10 cellular contexts compared by ENCODE assay signal in genomic region chr1:26584022-26584485, GRCh38. TPM values are rescaled to one million over a fixed set of nuclear protein-coding genes. Genes with fewer than 3 reads are reported as not detected.
A peak's percentile ranks its signal among the peaks of the same experiment; 100 is the strongest.
DNase-seq lines count a peak whose midpoint lies in the region; ATAC-seq, FAIRE-seq and TF ChIP-seq lines count a peak whose summit lies in the region.
"Had no signal": no experiment of that assay in that cellular context is flagged by ENCODE, and none has a peak within 500 bp of the region (broad histone marks: within the 10 kb centered on the region; RNA-seq: fewer than 3 reads in every experiment).

No MANE protein-coding gene starts in this region.

- TF ChIP-seq CTCF in GM06990 (IDR thresholded peaks at IDR 0.05; ENCODE audit: insufficient read depth, low read length, poor library complexity, severe bottlenecking) = peak; percentile 49

- FAIRE-seq in small intestine (lab: Jason Lieb, UNC) = no peak

- WGBS in mesenchymal stem cell = 58% methylated on average over 2 of the region's 2 CpGs
- WGBS in small intestine, 3 donors = 64 to 78% (median 71%) methylated on average over 2 of the region's 2 CpGs

- CTCF ChIA-PET in activated CD4-positive, alpha-beta memory T cell treated with anti-CD3 and anti-CD28 coated beads, Interleukin-2, amount 10 ng/mL, durations not matched to agents 7 days and 5 days (lab: Charles Lee) = interaction anchor here (0.8 to 1.3 kb wide), 4 partner anchors 9 to 227 kb away, joined by 3 to 5 read pairs (median 3); partner anchors contain the start of gene RPS6KA1

- POLR2A ChIA-PET in activated CD4-positive, alpha-beta memory T cell treated with anti-CD3 and anti-CD28 coated beads, Interleukin-2, amount 10 ng/mL, durations not matched to agents 7 days and 5 days (lab: Charles Lee) = interaction anchor here (0.7 to 1.9 kb wide), 5 partner anchors 10 to 281 kb away, joined by 3 to 7 read pairs (median 3); partner anchors contain the start of gene PIGV

- H2BK120ac ChIP-seq in mesenchymal stem cell (ENCODE audit: low read depth, low read length) = no peak overlapping the region

- H3K18ac ChIP-seq in mesenchymal stem cell (ENCODE audit: low read depth in 1 of 2, low read length in 2 of 2) = no peak overlapping the region

- ATAC-seq in GM19463 (IDR thresholded peaks at IDR 0.05; ENCODE audit: unreplicated experiment) (no peak), HG03025 (IDR thresholded peaks at IDR 0.05; ENCODE audit: low FRiP score, unreplicated experiment) (no peak)
- ATAC-seq: left lobe of liver had no signal

- no peak overlapping the region for H2BK15ac ChIP-seq in mesenchymal stem cell (ENCODE audit: low read depth, poor library complexity, severe bottlenecking)

- H3K4me2 ChIP-seq in mesenchymal stem cell (ENCODE audit: low read length, poor library complexity, severe bottlenecking) = no peak overlapping the region

- no peak overlapping the region for H2BK12ac ChIP-seq in mesenchymal stem cell (ENCODE audit: low read length in 2 of 2)

- H3K4me1 ChIP-seq in mesenchymal stem cell (ENCODE audit: control insufficient read depth, insufficient read depth, low read depth, low read length) (peaks cover 4% of the 10 kb centered on the region), small intestine (ENCODE audit: control insufficient read depth in 2 of 2, insufficient read depth in 1 of 2, low read depth in 1 of 2, low read length in 1 of 2) (no peaks in the 10 kb centered on the region)

- no peaks in the 10 kb centered on the region for H3K36me3 ChIP-seq in GM06990 (ENCODE audit: control insufficient read depth, insufficient read depth, low read length)
- H3K36me3 ChIP-seq in mesenchymal stem cell (ENCODE audit: control insufficient read depth in 1 of 2, insufficient read depth in 2 of 2, low read depth in 1 of 2, low read length in 2 of 2) = no peaks in the 10 kb centered on the region
- no peaks in the 10 kb centered on the region for H3K36me3 ChIP-seq in small intestine (ENCODE audit: control insufficient read depth in 2 of 2, insufficient read depth in 2 of 2, low read length in 2 of 2)

- no peak overlapping the region for H2AFZ ChIP-seq in mesenchymal stem cell (ENCODE audit: low read depth, low read length)

- H3K4me3 Mint-ChIP-seq in activated CD4-positive, alpha-beta memory T cell treated with anti-CD3 and anti-CD28 coated beads, Interleukin-2, amount 10 ng/mL, durations not matched to agents 7 days and 5 days = no peak overlapping the region
- H3K4me3 Mint-ChIP-seq: central memory CD8-positive, alpha-beta T cell had no signal

- H2BK5ac ChIP-seq in mesenchymal stem cell (ENCODE audit: low read depth, low read length, poor library complexity, severe bottlenecking) = no peak overlapping the region

- peak overlapping the region; percentile 15 for H3K9ac ChIP-seq in mesenchymal stem cell (ENCODE audit: low read length)

- H3K27me3 ChIP-seq in GM06990 (replicated peaks; ENCODE audit: control insufficient read depth, insufficient read depth, low read length) (no peaks in the 10 kb centered on the region), mesenchymal stem cell (ENCODE audit: control insufficient read depth in 1 of 2, insufficient read depth in 1 of 2, low read length in 2 of 2) (no peaks in the 10 kb centered on the region), small intestine (ENCODE audit: control insufficient read depth in 2 of 2, insufficient read depth in 2 of 2, low read length in 2 of 2) (no peaks in the 10 kb centered on the region)

- H3K23ac ChIP-seq in mesenchymal stem cell (ENCODE audit: low read length in 2 of 2) = no peak overlapping the region

- H3K14ac ChIP-seq in mesenchymal stem cell (ENCODE audit: low read length in 2 of 2) = no peak overlapping the region

- H3K9me3 ChIP-seq in mesenchymal stem cell (ENCODE audit: control insufficient read depth, low read length) (peaks cover 5% of the 10 kb centered on the region), small intestine (ENCODE audit: control insufficient read depth, low read depth) (no peaks in the 10 kb centered on the region)

- H3K4ac ChIP-seq in mesenchymal stem cell (ENCODE audit: low read depth in 1 of 2, low read length in 2 of 2) = no peak overlapping the region

- no peaks in the 10 kb centered on the region for H3K27me3 Mint-ChIP-seq in activated CD4-positive, alpha-beta memory T cell treated with anti-CD3 and anti-CD28 coated beads, Interleukin-2, amount 10 ng/mL, durations not matched to agents 7 days and 5 days
- H3K27me3 Mint-ChIP-seq: central memory CD8-positive, alpha-beta T cell had no signal

- H4K91ac ChIP-seq in mesenchymal stem cell (ENCODE audit: low read length) = no peak overlapping the region

- no peak overlapping the region for H2AK5ac ChIP-seq in mesenchymal stem cell (ENCODE audit: low read length, severe bottlenecking)

- no peak overlapping the region for H4K8ac ChIP-seq in mesenchymal stem cell (ENCODE audit: low read length)

- H3K27ac ChIP-seq in mesenchymal stem cell (ENCODE audit: low read length, poor library complexity, severe bottlenecking) = no peak overlapping the region
- no peak overlapping the region for H3K27ac ChIP-seq in small intestine (ENCODE audit: low read depth in 1 of 2, low read length in 1 of 2)

- no peaks in the 10 kb centered on the region for H3K79me1 ChIP-seq in mesenchymal stem cell (replicated peaks; ENCODE audit: low read length, poor library complexity, severe bottlenecking)

- H3K4me3 ChIP-seq in GM06990 (replicated peaks; ENCODE audit: low read depth, low read length) (no peak overlapping the region), mesenchymal stem cell (ENCODE audit: insufficient read depth in 1 of 2, low read depth in 1 of 2, low read length in 2 of 2) (no peak overlapping the region), small intestine (ENCODE audit: low read depth in 1 of 2, low read length in 2 of 2) (no peak overlapping the region)

- DNase-seq in GM06990 (ENCODE audit: extremely low read depth, insufficient read length) = no peak
- peak; percentile 16 for DNase-seq in LHCN-M2 (ENCODE audit: low read depth)
- peak; percentile 30 for DNase-seq in activated CD4-positive, alpha-beta memory T cell treated with anti-CD3 and anti-CD28 coated beads, Interleukin-2, amount 10 ng/mL, durations not matched to agents 7 days and 5 days
- DNase-seq in mesenchymal stem cell = no peak
- no peak for DNase-seq in DMS79 treated with DMSO at 0.1 percent for 48 hours (lab: John Stamatoyannopoulos, UW)
- no peak for DNase-seq in small intestine

- peaks cover 32% of the 10 kb centered on the region for H3K4me1 Mint-ChIP-seq in activated CD4-positive, alpha-beta memory T cell treated with anti-CD3 and anti-CD28 coated beads, Interleukin-2, amount 10 ng/mL, durations not matched to agents 7 days and 5 days

- H3K9me3 Mint-ChIP-seq in activated CD4-positive, alpha-beta memory T cell treated with anti-CD3 and anti-CD28 coated beads, Interleukin-2, amount 10 ng/mL, durations not matched to agents 7 days and 5 days = peaks cover 5% of the 10 kb centered on the region
- H3K9me3 Mint-ChIP-seq: central memory CD8-positive, alpha-beta T cell had no signal

- no peaks in the 10 kb centered on the region for H3K36me3 Mint-ChIP-seq in activated CD4-positive, alpha-beta memory T cell treated with anti-CD3 and anti-CD28 coated beads, Interleukin-2, amount 10 ng/mL, durations not matched to agents 7 days and 5 days (ENCODE audit: low read depth)

- H3K27ac Mint-ChIP-seq in activated CD4-positive, alpha-beta memory T cell treated with anti-CD3 and anti-CD28 coated beads, Interleukin-2, amount 10 ng/mL, durations not matched to agents 7 days and 5 days = no peak overlapping the region

RNA-seq across cellular contexts. Expression of gene RPS6KA1, which starts 54.5 kb away (rescaled TPM):
- total RNA-seq in LHCN-M2 (2014; rRNA removed) = 5.7 and 7.2 TPM in 2 replicates
- polyA plus RNA-seq in LHCN-M2 (2012) = 1.2 TPM
- total RNA-seq in activated CD4-positive, alpha-beta memory T cell treated with anti-CD3 and anti-CD28 coated beads, Interleukin-2, amount 10 ng/mL, durations not matched to agents 7 days and 5 days = 100 to 1,000 TPM; 170 to 175 TPM
- 5.6 TPM for polyA plus RNA-seq in mesenchymal stem cell (2013, experiment 1 of 2)
- polyA plus RNA-seq in mesenchymal stem cell (2013, experiment 2 of 2) = 6.8 TPM
- 100 to 1,000 TPM in 2 of 3 donors, 10 to 100 TPM in 1; 60.9 to 223 (median 178) TPM for polyA plus RNA-seq in small intestine

Comparison
In these comparisons a context has a peak if more than half of its experiments do, and no peak if none do; other contexts are left out.
1. DNase-seq: peak in LHCN-M2 (single experiment) and activated CD4-positive, alpha-beta memory T cell treated with anti-CD3 and anti-CD28 coated beads, Interleukin-2, amount 10 ng/mL, durations not matched to agents 7 days and 5 days (single experiment); none in GM06990 (single experiment), mesenchymal stem cell (single experiment), DMS79 treated with DMSO at 0.1 percent for 48 hours (single experiment) and small intestine (single experiment).
2. RNA of gene RPS6KA1, which starts 54.5 kb away (total RNA-seq): 170 to 175 TPM in activated CD4-positive, alpha-beta memory T cell treated with anti-CD3 and anti-CD28 coated beads, Interleukin-2, amount 10 ng/mL, durations not matched to agents 7 days and 5 days; 5.7 to 7.2 TPM in LHCN-M2; every median in the first group is over 10 times any median in the second.